ENCODE assay signal across 7 cellular contexts in the genomic region with DNA sequence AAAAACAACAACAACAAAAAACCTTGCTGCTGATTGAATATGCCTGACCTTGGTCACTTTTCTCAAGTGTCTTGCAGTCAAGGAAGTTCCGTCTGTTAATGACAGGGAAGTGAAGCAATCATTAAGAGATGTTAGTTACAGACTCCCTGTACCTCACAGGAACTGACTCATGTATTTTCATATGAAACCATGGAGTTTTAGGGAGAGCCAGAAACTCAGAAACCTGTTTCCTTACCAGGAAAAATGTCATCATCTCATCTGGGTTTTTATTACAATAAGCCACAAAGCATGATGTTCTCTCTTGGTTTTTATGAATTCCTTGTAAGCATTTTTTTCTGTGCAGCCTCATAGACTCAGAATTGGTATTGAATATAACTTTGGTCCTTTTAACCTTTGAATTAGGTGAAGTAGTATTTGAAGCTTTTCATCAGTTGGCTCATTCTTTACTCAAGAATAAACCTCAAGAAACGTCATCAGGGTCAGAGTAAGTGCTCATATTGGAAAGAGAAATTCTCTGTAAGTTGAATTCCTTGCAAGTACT. TPM values are rescaled to one million over a fixed set of nuclear protein-coding genes. Genes with fewer than 3 reads are reported as not detected.
DNase-seq lines count a peak whose midpoint lies in the region; ATAC-seq lines count a peak whose summit lies in the region.

No MANE protein-coding gene starts in this region.

- no peak overlapping the region for H3K4me3 Mint-ChIP-seq in activated CD4-positive, alpha-beta memory T cell treated with anti-CD3 and anti-CD28 coated beads for 36 hours
- H3K4me3 Mint-ChIP-seq in stimulated activated naive CD8-positive, alpha-beta T cell treated with anti-CD3 and anti-CD28 coated beads, Interleukin-15, amount 100 ng/mL, for 72 hours, result peak overlapping the region; percentile 76 to 84

- peaks cover 5% of the 10 kb centered on the region for H3K36me3 Mint-ChIP-seq in activated CD4-positive, alpha-beta memory T cell treated with anti-CD3 and anti-CD28 coated beads for 36 hours

- peaks cover 24% of the 10 kb centered on the region for H3K4me1 Mint-ChIP-seq in activated CD4-positive, alpha-beta memory T cell treated with anti-CD3 and anti-CD28 coated beads for 36 hours (ENCODE audit: low read depth)
- peaks cover 70% of the 10 kb centered on the region for H3K4me1 Mint-ChIP-seq in stimulated activated naive CD8-positive, alpha-beta T cell treated with anti-CD3 and anti-CD28 coated beads, Interleukin-15, amount 100 ng/mL, for 72 hours

- ATAC-seq in Right ventricle myocardium superior (ENCODE audit: poor library complexity) (peak; percentile 56), HG03025 (IDR thresholded peaks at IDR 0.05; ENCODE audit: low FRiP score, unreplicated experiment) (no peak)
- peak; percentile 90 for ATAC-seq in stimulated activated naive CD8-positive, alpha-beta T cell treated with anti-CD3 and anti-CD28 coated beads, Interleukin-15, amount 100 ng/mL, for 72 hours

- intact Hi-C loops in activated CD4-positive, alpha-beta memory T cell treated with anti-CD3 and anti-CD28 coated beads for 36 hours (cut with micrococcal nuclease), result loop anchor here (1.0 to 2.0 kb wide), 4 partner anchors 10 to 37 kb away; no protein-coding TSS in a partner anchor
- intact Hi-C loops in Right ventricle myocardium superior (cut with DNase I), result no loop called here

- no peaks in the 10 kb centered on the region for H3K27me3 Mint-ChIP-seq in activated CD4-positive, alpha-beta memory T cell treated with anti-CD3 and anti-CD28 coated beads for 36 hours
- no peaks in the 10 kb centered on the region for H3K27me3 Mint-ChIP-seq in stimulated activated naive CD8-positive, alpha-beta T cell treated with anti-CD3 and anti-CD28 coated beads, Interleukin-15, amount 100 ng/mL, for 72 hours

- POLR2A ChIA-PET in activated CD4-positive, alpha-beta memory T cell treated with anti-CD3 and anti-CD28 coated beads for 36 hours (lab: Charles Lee), result interaction anchor here (0.6 to 4.2 kb wide), 5 partner anchors 11 to 109 kb away, joined by 3 to 28 read pairs (median 4); a partner anchor contains a TSS

- no peaks in the 10 kb centered on the region for H3K9me3 Mint-ChIP-seq in activated CD4-positive, alpha-beta memory T cell treated with anti-CD3 and anti-CD28 coated beads for 36 hours
- H3K9me3 Mint-ChIP-seq in stimulated activated naive CD8-positive, alpha-beta T cell treated with anti-CD3 and anti-CD28 coated beads, Interleukin-15, amount 100 ng/mL, for 72 hours, result no peaks in the 10 kb centered on the region

- peak overlapping the region; percentile 75 for H3K27ac Mint-ChIP-seq in activated CD4-positive, alpha-beta memory T cell treated with anti-CD3 and anti-CD28 coated beads for 36 hours
- H3K27ac Mint-ChIP-seq in stimulated activated naive CD8-positive, alpha-beta T cell treated with anti-CD3 and anti-CD28 coated beads, Interleukin-15, amount 100 ng/mL, for 72 hours, result peak overlapping the region in 1 of 2 donors; percentile 90

- peak; percentile 93 for DNase-seq in HT1080 (ENCODE audit: low read depth)
- DNase-seq in activated CD4-positive, alpha-beta memory T cell treated with anti-CD3 and anti-CD28 coated beads for 36 hours, result no peak
- DNase-seq in Right ventricle myocardium superior, result no peak
- no peak for DNase-seq in stimulated activated naive CD8-positive, alpha-beta T cell treated with anti-CD3 and anti-CD28 coated beads, Interleukin-15, amount 100 ng/mL, for 72 hours
- DNase-seq in activated gamma-delta T cell (lab: John Stamatoyannopoulos, UW), result no peak
- no peak for DNase-seq in iPS-NIHi7 (ENCODE audit: extremely low spot score)

- CTCF ChIA-PET in activated CD4-positive, alpha-beta memory T cell treated with anti-CD3 and anti-CD28 coated beads for 36 hours (lab: Charles Lee), result interaction anchor here (0.6 to 1.3 kb wide), 5 partner anchors 9 to 104 kb away, joined by 3 to 4 read pairs (median 4); a partner anchor contains a TSS

RNA-seq across cellular contexts. Expression of a gene that starts 10.3 kb away (rescaled TPM):
- total RNA-seq in HT1080 (2014; rRNA removed; shearing (Covaris generic)), result 28.9 and 52.8 TPM in 2 replicates
- polyA plus RNA-seq in HT1080 (2015; cell fraction: cytosol; rRNA removed), result 52.9 and 73.5 TPM in 2 replicates
- polyA plus RNA-seq in HT1080 (2015; cell fraction: nucleus; rRNA removed), result 19.3 and 27.4 TPM in 2 replicates
- 10 to 100 TPM; 26.5 to 28.0 TPM for total RNA-seq in activated CD4-positive, alpha-beta memory T cell treated with anti-CD3 and anti-CD28 coated beads for 36 hours
- total RNA-seq in Right ventricle myocardium superior, result 49.8 TPM

RNA-seq across cellular contexts. Expression of a gene that starts 10.7 kb away (rescaled TPM):
- total RNA-seq in HT1080 (2014; rRNA removed; shearing (Covaris generic)), result 7.5 and 10.6 TPM in 2 replicates
- 9.4 and 10.7 TPM in 2 replicates for polyA plus RNA-seq in HT1080 (2015; cell fraction: cytosol; rRNA removed)
- 12.4 and 12.7 TPM in 2 replicates for polyA plus RNA-seq in HT1080 (2015; cell fraction: nucleus; rRNA removed)
- total RNA-seq in activated CD4-positive, alpha-beta memory T cell treated with anti-CD3 and anti-CD28 coated beads for 36 hours, result 1 to 10 TPM; 5.9 TPM
- total RNA-seq in Right ventricle myocardium superior, result 14.6 TPM
